8 cellular contexts compared by ENCODE assay signal in the genomic region with DNA sequence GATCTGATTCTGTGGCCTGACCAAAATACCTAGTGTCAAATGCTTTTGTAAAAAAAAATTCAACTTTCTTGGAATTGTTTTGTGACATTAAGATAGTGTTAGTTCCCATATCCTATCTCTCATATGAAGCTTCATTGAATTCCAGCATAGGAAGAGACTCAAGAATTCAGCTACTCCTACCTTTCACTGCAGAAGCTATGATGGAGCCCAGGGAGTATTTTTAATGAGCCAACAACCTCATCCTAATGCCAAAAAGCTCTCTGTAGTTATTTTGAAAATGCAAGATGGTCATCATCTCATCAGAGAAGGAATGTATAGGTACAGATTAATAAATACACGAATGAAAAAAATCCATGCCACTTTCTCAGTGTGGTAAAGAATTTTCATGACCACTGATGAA.
"Had no signal": no experiment of that assay in that cellular context is flagged by ENCODE, and none has a peak within 500 bp of the region (broad histone marks: within the 10 kb centered on the region; RNA-seq: fewer than 3 reads in every experiment).

No MANE protein-coding gene starts in this region.

- H3K27me3 Mint-ChIP-seq: IgD-negative memory B cell had no signal

- H3K4me3 ChIP-seq: GM23338 had no signal

- H3K27ac Mint-ChIP-seq: GM23338, H9, IgD-negative memory B cell had no signal

- H3K4me2 ChIP-seq: GM23338 had no signal

- H3K4me1 Mint-ChIP-seq: GM23338, IgD-negative memory B cell had no signal

- H3K36me3 Mint-ChIP-seq: IgD-negative memory B cell had no signal

- FAIRE-seq: H1, H54, HepG2 had no signal

- H3K27ac ChIP-seq: HL-60 had no signal

- H3K4me3 Mint-ChIP-seq: GM23338, H9, IgD-negative memory B cell had no signal

- DNase-seq: H9, HCEC 1CT had no signal

- ATAC-seq: GM23338, HepG2 had no signal
